8 cellular contexts compared by ENCODE assay signal in the genomic region with DNA sequence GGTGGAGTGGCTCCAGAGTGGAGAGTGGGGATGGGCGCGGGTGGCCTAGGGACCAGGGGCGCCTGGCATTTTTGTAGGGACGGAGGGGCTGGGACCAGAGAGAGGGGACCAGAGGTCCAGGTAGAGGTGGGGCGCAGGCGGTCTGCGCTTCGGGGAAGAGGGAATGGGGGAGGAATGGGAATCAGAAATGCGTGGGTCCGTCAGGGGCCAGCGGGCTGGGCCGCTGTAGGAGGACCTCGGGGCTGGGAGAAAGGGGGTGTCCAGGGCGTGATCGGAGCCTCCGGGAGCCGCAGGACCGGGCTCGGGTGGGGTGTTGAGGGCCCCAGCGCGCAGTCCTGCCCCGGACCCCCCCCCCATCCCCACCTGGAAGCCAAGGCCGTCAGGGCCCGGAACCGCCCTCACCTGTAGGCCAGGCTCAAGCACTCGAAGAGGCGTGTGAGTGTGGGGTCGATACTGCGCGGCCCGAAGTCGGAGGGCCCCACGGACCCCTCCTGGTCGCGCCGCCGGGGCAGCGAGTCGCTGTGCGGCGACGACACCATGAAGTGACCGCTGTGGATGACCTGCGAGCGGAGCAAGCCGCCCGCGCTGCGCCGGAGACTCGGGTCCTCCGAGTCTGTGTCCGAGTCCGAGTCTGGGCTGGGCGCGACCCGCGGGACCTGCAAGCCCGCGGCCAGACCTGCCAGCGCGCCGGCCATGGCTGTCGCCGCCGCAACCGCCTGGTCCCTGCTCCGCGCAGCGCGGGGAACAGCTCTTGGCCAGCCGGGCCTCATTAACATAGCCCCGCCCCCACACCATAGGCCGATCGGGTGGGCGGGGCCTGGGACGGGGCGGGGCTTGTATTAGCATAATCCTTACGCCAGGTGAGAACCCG. TPM values are rescaled to one million over a fixed set of nuclear protein-coding genes. Genes with fewer than 3 reads are reported as not detected.
DNase-seq lines count a peak whose midpoint lies in the region; ATAC-seq and TF ChIP-seq lines count a peak whose summit lies in the region.

Gene MLXIPL (minus strand): TSS at position 725 of the 871 bp plus-strand sequence. CDS start 30 bp downstream, at position 695.

- DNase-seq in A673 (ENCODE audit: low spot score) (peak; percentile 88), PC-9 (peak; percentile 70 to 92), globus pallidus (ENCODE audit: low spot score) (peak; percentile 14), superior temporal gyrus (ENCODE audit: extremely low spot score) (peak; percentile 49)
- DNase-seq in activated naive CD4-positive, alpha-beta T cell treated with anti-CD3 and anti-CD28 coated beads, Interleukin-2, amount 50 U/mL, for 16 hours: peak; percentile 62

- H2AFZ ChIP-seq in PC-9 (peak within 1 kb of the TSS; percentile 87), neuron (ENCODE audit: low read depth, low read length) (peak within 1 kb of the TSS; percentile 74)

- peaks cover 4% of the 10 kb centered on the region; the same call in 1 of the 2 replicates for H3F3A ChIP-seq in PC-9 (ENCODE audit: insufficient read depth, low read depth)

- intact Hi-C loops in A673 (cut with micrococcal nuclease; ENCODE audit: unreplicated experiment): loop anchor here (5.0 kb wide), 1 partner anchor 43 kb away; the partner anchor contains the start of gene VPS37D
- intact Hi-C loops in PC-9 (cut with micrococcal nuclease; ENCODE audit: unreplicated experiment): no loop called here

- H3K27ac ChIP-seq in A673 (ENCODE audit: low read depth, low read length, poor library complexity, severe bottlenecking): peak within 1 kb of the TSS; percentile 23
- H3K27ac ChIP-seq in PC-9: no peak within 1 kb of the TSS

- H3K9me2 ChIP-seq in PC-9 (ENCODE audit: insufficient read depth): no peaks in the 10 kb centered on the region

- no peaks in the 10 kb centered on the region for H4K20me1 ChIP-seq in PC-9 (ENCODE audit: insufficient read depth)

- CTCF ChIA-PET in A673 (lab: Charles Lee): interaction anchor here (0.7 to 1.2 kb wide), 2 partner anchors 17 to 101 kb away, joined by 3 to 5 read pairs; no protein-coding TSS in a partner anchor
- CTCF ChIA-PET in PC-9 (lab: Charles Lee): no interaction called here

- H3K4me2 ChIP-seq in PC-9: peak within 1 kb of the TSS; percentile 92

- H3K9me3 ChIP-seq in A673 (ENCODE audit: low read depth, low read length, poor library complexity, severe bottlenecking): no peaks in the 10 kb centered on the region
- H3K9me3 ChIP-seq in PC-9 (ENCODE audit: insufficient read depth, low read depth): no peaks in the 10 kb centered on the region
- H3K9me3 ChIP-seq in neuron (ENCODE audit: low read length): no peaks in the 10 kb centered on the region

- H3K4me3 ChIP-seq in A673 (ENCODE audit: low read depth, low read length, poor library complexity, severe bottlenecking): peak within 1 kb of the TSS; percentile 77
- peak within 1 kb of the TSS; percentile 64 for H3K4me3 ChIP-seq in PC-9
- peak within 1 kb of the TSS; percentile 40 for H3K4me3 ChIP-seq in neuron (ENCODE audit: low read length)

- BruUV-seq in A673 (replicated peaks; lab: Mats Ljungman, UMichigan) (no TSS peak), PC-9 (replicated peaks; lab: Mats Ljungman, UMichigan) (no TSS peak)

- no peaks in the 10 kb centered on the region for H3K79me2 ChIP-seq in PC-9 (ENCODE audit: low read depth)

- H3K27me3 ChIP-seq in A673 (replicated peaks; ENCODE audit: insufficient read depth, low read depth, low read length, poor library complexity) (no peaks in the 10 kb centered on the region), PC-9 (ENCODE audit: insufficient read depth, low read depth) (no peaks in the 10 kb centered on the region), neuron (ENCODE audit: insufficient read depth, low read length) (peaks cover 62% of the 10 kb centered on the region)

- TF ChIP-seq CTCF in A673 (conservative IDR thresholded peaks at IDR 0.05; ENCODE audit: low read depth, low read length) (no peak), PC-9 (conservative IDR thresholded peaks at IDR 0.05) (no peak)

- H3K36me3 ChIP-seq in A673 (ENCODE audit: insufficient read depth, low read length, poor library complexity, severe bottlenecking) (no peaks in the 10 kb centered on the region), PC-9 (ENCODE audit: low read depth) (no peaks in the 10 kb centered on the region), neuron (ENCODE audit: insufficient read depth, low read length) (no peaks in the 10 kb centered on the region)

- H3K4me1 ChIP-seq in A673 (ENCODE audit: insufficient read depth, low read length, poor library complexity, severe bottlenecking) (peaks cover 15% of the 10 kb centered on the region), PC-9 (replicated peaks; ENCODE audit: insufficient read depth) (0 out of 2 replicates have a peak, but pooled peaks cover 2% of the 10 kb centered on the region), neuron (ENCODE audit: insufficient read depth, low read length) (peaks cover 12% of the 10 kb centered on the region)

- ATAC-seq in HG03432 (IDR thresholded peaks at IDR 0.05; ENCODE audit: unreplicated experiment) (peak; percentile 47), HG03442 (IDR thresholded peaks at IDR 0.05; ENCODE audit: unreplicated experiment) (no peak)

- POLR2A ChIA-PET in A673 (lab: Charles Lee; ENCODE audit: low non-redundant PET) (interaction anchor here (0.5 to 0.6 kb wide), 2 partner anchors 35 to 46 kb away, joined by 4 to 11 read pairs; partner anchors contain the start of gene TBL2), PC-9 (lab: Charles Lee; ENCODE audit: unreplicated experiment) (interaction anchor here (0.5 to 0.6 kb wide), 5 partner anchors 64 to 209 kb away, joined by 3 to 7 read pairs (median 4); no protein-coding TSS in a partner anchor)

RNA-seq across cellular contexts. Expression of gene MLXIPL, which starts in this region (rescaled TPM):
- total RNA-seq in A673 (2021) (17.4 and 20.6 TPM in 2 replicates), PC-9 (2021) (24.9 and 32.0 TPM in 2 replicates)

Comparison
In these comparisons a context has a peak if more than half of its experiments do, and no peak if none do; other contexts are left out.
1. DNase-seq: peak in every context shown above with its lines; median percentile 88 in A673; 81 in PC-9; 62 in activated naive CD4-positive, alpha-beta T cell treated with anti-CD3 and anti-CD28 coated beads, Interleukin-2, amount 50 U/mL, for 16 hours; 49 in superior temporal gyrus; 14 in globus pallidus.